2 cellular contexts compared by ENCODE assay signal in the genomic region with DNA sequence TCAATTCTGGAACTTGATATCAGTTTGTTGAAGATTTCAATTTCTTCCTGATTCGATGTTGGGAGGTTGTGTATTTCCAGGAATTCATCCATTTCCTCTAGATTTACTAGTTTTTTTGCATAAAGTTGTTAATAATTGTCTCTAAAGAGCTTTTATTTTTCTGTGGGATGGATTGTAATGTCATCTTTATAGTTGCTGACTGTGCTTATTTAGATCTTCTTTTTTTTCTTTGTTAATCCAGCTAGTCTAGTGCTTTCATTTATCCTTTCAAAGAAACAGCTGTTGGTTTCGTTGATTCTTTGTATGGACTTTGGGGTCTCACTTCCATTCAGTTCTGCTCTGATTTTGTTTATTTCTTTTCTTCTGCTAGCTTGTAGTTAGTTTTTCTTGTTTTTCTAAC.
TF ChIP-seq lines count a peak whose summit lies in the region.

No MANE protein-coding gene starts in this region.

TF ChIP-seq in HepG2, 621 proteins besides CTCF, POLR2A, EP300 and RAD21:
- TF ChIP-seq EZH2 (conservative IDR thresholded peaks at IDR 0.05; ENCODE audit: low read depth, low read length) (no peak), MAFK (conservative IDR thresholded peaks at IDR 0.05 in 1 of 2, IDR thresholded peaks at IDR 0.05 in 1 of 2; ENCODE audit: low read length in 2 of 2) (peak; percentile 45 to 71; a peak in 3 of 4 replicates), KLF9 (CRISPR knock-in tag; IDR thresholded peaks at IDR 0.05; ENCODE audit: low read depth) (no peak), ZNF143 (CRISPR knock-in tag; IDR thresholded peaks at IDR 0.05) (no peak), MAFF (IDR thresholded peaks at IDR 0.05; ENCODE audit: low read depth, low read length) (peak; percentile 36; the same call in 1 of the 2 replicates), ZNF207 (IDR thresholded peaks at IDR 0.05; ENCODE audit: borderline replicate concordance) (no peak)
- TF ChIP-seq, protein P1, sequence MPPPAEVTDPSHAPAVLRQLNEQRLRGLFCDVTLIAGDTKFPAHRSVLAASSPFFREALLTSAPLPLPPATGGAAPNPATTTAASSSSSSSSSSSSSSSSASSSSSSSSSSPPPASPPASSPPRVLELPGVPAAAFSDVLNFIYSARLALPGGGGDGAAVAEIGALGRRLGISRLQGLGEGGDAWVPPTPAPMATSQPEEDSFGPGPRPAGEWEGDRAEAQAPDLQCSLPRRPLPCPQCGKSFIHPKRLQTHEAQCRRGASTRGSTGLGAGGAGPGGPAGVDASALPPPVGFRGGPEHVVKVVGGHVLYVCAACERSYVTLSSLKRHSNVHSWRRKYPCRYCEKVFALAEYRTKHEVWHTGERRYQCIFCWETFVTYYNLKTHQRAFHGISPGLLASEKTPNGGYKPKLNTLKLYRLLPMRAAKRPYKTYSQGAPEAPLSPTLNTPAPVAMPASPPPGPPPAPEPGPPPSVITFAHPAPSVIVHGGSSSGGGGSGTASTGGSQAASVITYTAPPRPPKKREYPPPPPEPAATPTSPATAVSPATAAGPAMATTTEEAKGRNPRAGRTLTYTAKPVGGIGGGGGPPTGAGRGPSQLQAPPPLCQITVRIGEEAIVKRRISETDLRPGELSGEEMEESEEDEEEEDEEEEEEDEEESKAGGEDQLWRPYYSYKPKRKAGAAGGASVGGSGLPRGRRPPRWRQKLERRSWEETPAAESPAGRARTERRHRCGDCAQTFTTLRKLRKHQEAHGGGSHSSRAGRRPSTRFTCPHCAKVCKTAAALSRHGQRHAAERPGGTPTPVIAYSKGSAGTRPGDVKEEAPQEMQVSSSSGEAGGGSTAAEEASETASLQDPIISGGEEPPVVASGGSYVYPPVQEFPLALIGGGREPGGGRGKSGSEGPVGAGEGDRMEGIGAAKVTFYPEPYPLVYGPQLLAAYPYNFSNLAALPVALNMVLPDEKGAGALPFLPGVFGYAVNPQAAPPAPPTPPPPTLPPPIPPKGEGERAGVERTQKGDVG (CRISPR knock-in tag; IDR thresholded peaks at IDR 0.05; ENCODE audit: borderline replicate concordance): no peak

TF ChIP-seq in K562, 482 proteins besides CTCF, POLR2A, EP300 and RAD21:
- TF ChIP-seq, protein P2, sequence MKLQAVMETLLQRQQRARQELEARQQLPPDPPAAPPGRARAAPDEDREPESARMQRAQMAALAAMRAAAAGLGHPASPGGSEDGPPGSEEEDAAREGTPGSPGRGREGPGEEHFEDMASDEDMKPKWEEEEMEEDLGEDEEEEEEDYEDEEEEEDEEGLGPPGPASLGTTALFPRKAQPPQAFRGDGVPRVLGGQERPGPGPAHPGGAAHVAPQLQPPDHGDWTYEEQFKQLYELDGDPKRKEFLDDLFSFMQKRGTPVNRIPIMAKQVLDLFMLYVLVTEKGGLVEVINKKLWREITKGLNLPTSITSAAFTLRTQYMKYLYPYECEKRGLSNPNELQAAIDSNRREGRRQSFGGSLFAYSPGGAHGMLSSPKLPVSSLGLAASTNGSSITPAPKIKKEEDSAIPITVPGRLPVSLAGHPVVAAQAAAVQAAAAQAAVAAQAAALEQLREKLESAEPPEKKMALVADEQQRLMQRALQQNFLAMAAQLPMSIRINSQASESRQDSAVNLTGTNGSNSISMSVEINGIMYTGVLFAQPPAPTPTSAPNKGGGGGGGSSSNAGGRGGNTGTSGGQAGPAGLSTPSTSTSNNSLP (IDR thresholded peaks at IDR 0.05; ENCODE audit: borderline replicate concordance, low read depth, low read length): no peak
- TF ChIP-seq MAFF (IDR thresholded peaks at IDR 0.05; ENCODE audit: low read length): peak; percentile 23; the same call in 1 of the 2 replicates
- no peak for TF ChIP-seq MCM3 (IDR thresholded peaks at IDR 0.05)
- peak; percentile 26; the same call in 1 of the 2 replicates for TF ChIP-seq MAFG (tag; conservative IDR thresholded peaks at IDR 0.05)
- no peak for TF ChIP-seq ZNF592 (IDR thresholded peaks at IDR 0.05)
- TF ChIP-seq POLR3A (IDR thresholded peaks at IDR 0.05; ENCODE audit: borderline replicate concordance, extremely low read depth, insufficient read depth, insufficient read length): no peak
- TF ChIP-seq NUFIP1 (IDR thresholded peaks at IDR 0.05; ENCODE audit: partially characterized antibody): no peak
- TF ChIP-seq ZNF316 (IDR thresholded peaks at IDR 0.05): peak; percentile 70
- no peak for TF ChIP-seq SMARCE1 (IDR thresholded peaks at IDR 0.05)
- peak; percentile 21; the same call in 1 of the 2 replicates for TF ChIP-seq MAFK (IDR thresholded peaks at IDR 0.05; ENCODE audit: low read length)
- TF ChIP-seq MYC (IDR thresholded peaks at IDR 0.05; ENCODE audit: low read depth, low read length): no peak
- TF ChIP-seq MYC (CRISPR knock-in tag; IDR thresholded peaks at IDR 0.05; ENCODE audit: borderline replicate concordance, low read depth): no peak
- no peak for TF ChIP-seq RCOR1 (IDR thresholded peaks at IDR 0.05; ENCODE audit: borderline replicate concordance in 1 of 2, low read depth in 2 of 2, low read length in 2 of 2)
- no peak for TF ChIP-seq ZNF431 (CRISPR knock-in tag; IDR thresholded peaks at IDR 0.05)
- peak; percentile 8; the same call in 1 of the 2 replicates for TF ChIP-seq C11orf30 (IDR thresholded peaks at IDR 0.05; ENCODE audit: low read depth)
- TF ChIP-seq ZNF24 (IDR thresholded peaks at IDR 0.05): no peak
- TF ChIP-seq RERE (CRISPR knock-in tag; IDR thresholded peaks at IDR 0.05; ENCODE audit: borderline replicate concordance): no peak
- TF ChIP-seq BCL6 (CRISPR knock-in tag; IDR thresholded peaks at IDR 0.05): no peak
- TF ChIP-seq CCAR2 (IDR thresholded peaks at IDR 0.05; ENCODE audit: low read depth, low read length): no peak
- no peak for TF ChIP-seq SREBF1 (IDR thresholded peaks at IDR 0.05; ENCODE audit: borderline replicate concordance, low read depth, low read length)
- no peak for TF ChIP-seq SIRT6 (IDR thresholded peaks at IDR 0.05; ENCODE audit: low read depth, low read length)
- no peak for TF ChIP-seq ZBTB7A (IDR thresholded peaks at IDR 0.05; ENCODE audit: borderline replicate concordance, control insufficient read depth, low read depth, low read length)
TF ChIP-seq in K562: peak in this region for 5.
